In genomic region chr5:137352095-137352494, GRCh38 we compare ENCODE assay signal across 9 cellular contexts.
"Had no signal": no experiment of that assay in that cellular context is flagged by ENCODE, and none has a peak within 500 bp of the region (broad histone marks: within the 10 kb centered on the region; RNA-seq: fewer than 3 reads in every experiment).

No MANE protein-coding gene starts in this region.

- H3K9ac ChIP-seq: GM23248 had no signal

- H3K4me1 ChIP-seq: HAP-1 had no signal

- H3K4me1 Mint-ChIP-seq: IgD-negative memory B cell had no signal

- FAIRE-seq: HepG2 had no signal

- DNase-seq: GM23248, GOT3, H7, HFFc6 had no signal

- H3K9me3 ChIP-seq: HAP-1 had no signal

- H3K9me3 Mint-ChIP-seq: HFFc6, IgD-negative memory B cell had no signal

- H3K27ac Mint-ChIP-seq: HFFc6, IgD-negative memory B cell had no signal

- H2AFZ ChIP-seq: GM23248 had no signal

- H3K4me3 ChIP-seq: GM23248, HAP-1 had no signal

- ATAC-seq: HCT116, HepG2 had no signal

- H3K36me3 ChIP-seq: HAP-1 had no signal

- H3K4me3 Mint-ChIP-seq: HFFc6, IgD-negative memory B cell had no signal

- H3K27ac ChIP-seq: GM23248, HL-60 had no signal
